Comparison of ENCODE assay signal across 18 cellular contexts in the genomic region with DNA sequence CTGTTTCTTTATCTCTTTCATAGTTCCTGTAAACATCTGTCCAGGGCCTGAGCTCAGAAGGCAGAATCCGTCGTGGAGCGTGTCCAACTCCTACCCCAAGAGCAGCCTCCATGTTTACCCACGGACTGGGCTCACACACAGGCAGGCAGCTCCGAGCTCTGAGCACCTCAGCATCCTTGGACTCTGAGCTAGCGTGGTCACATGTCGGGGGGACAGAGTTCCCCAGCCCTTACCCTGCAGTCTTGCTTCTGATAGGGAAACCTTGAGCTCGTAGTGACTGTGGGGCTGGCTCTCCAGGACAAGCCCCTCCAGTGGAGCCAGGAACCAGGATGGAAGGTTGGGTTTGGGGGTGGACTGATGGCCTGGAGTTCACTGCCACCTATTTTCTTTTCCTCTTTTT. TPM values are rescaled to one million over a fixed set of nuclear protein-coding genes. Genes with fewer than 3 reads are reported as not detected.
DNase-seq lines count a peak whose midpoint lies in the region; ATAC-seq and TF ChIP-seq lines count a peak whose summit lies in the region.
"Had no signal": no experiment of that assay in that cellular context is flagged by ENCODE, and none has a peak within 500 bp of the region (broad histone marks: within the 10 kb centered on the region; RNA-seq: fewer than 3 reads in every experiment).

No MANE protein-coding gene starts in this region.

- DNase-seq in hepatocyte (ENCODE audit: low spot score) (no peak), sigmoid colon (peak; percentile 46), islet precursor cell (no peak), NCI-H1436 (lab: John Stamatoyannopoulos, UW) (no peak)
- no peak for DNase-seq in activated naive CD8-positive, alpha-beta T cell treated with anti-CD3 and anti-CD28 coated beads, Interleukin-2, amount 50 U/mL, for 24 hours
- DNase-seq in effector CD8-positive, alpha-beta T cell (lab: John Stamatoyannopoulos, UW), result no peak
- DNase-seq: ACHN; CD4-positive, alpha-beta memory T cell; COR-L47; DMS153; DMS79 treated with DMSO at 0.1 percent for 48 hours; EL; GM23248 had no signal

- H3K27me3 ChIP-seq in BLaER1 (no peaks in the 10 kb centered on the region), hepatocyte (no peaks in the 10 kb centered on the region), sigmoid colon (no peaks in the 10 kb centered on the region)

- ATAC-seq in activated naive CD8-positive, alpha-beta T cell treated with anti-CD3 and anti-CD28 coated beads, Interleukin-2, amount 50 U/mL, for 24 hours, result no peak
- ATAC-seq: HCT116 had no signal

- no peaks in the 10 kb centered on the region for H3K9me3 ChIP-seq in BLaER1
- H3K9me3 ChIP-seq in hepatocyte (ENCODE audit: low read depth), result no peaks in the 10 kb centered on the region
- H3K9me3 ChIP-seq in sigmoid colon, result no peaks in the 10 kb centered on the region

- no peak for TF ChIP-seq EP300 in sigmoid colon (IDR thresholded peaks at IDR 0.05)

- H3K27ac ChIP-seq in BLaER1 (no peak overlapping the region), angular gyrus (ENCODE audit: low read depth, low read length) (peak overlapping the region; percentile 95), hepatocyte (peak overlapping the region; percentile 58), sigmoid colon (peak overlapping the region in 1 of 4 donors; percentile 73)
- H3K27ac ChIP-seq: C4-2B, GM23248, HL-60 had no signal

- H3K27me3 Mint-ChIP-seq in activated naive CD8-positive, alpha-beta T cell treated with anti-CD3 and anti-CD28 coated beads, Interleukin-2, amount 50 U/mL, for 24 hours, result no peaks in the 10 kb centered on the region
- H3K27me3 Mint-ChIP-seq: CD4-positive, alpha-beta memory T cell had no signal

- peak overlapping the region; percentile 34 for H3K4me2 ChIP-seq in BLaER1
- no peak overlapping the region for H3K4me2 ChIP-seq in hepatocyte

- H3K9me2 ChIP-seq in hepatocyte (replicated peaks; ENCODE audit: insufficient read depth), result no peaks in the 10 kb centered on the region

- no peak for TF ChIP-seq CTCF in hepatocyte (IDR thresholded peaks at IDR 0.05; ENCODE audit: poor library complexity)
- no peak for TF ChIP-seq CTCF in sigmoid colon (IDR thresholded peaks at IDR 0.05)

- H3K36me3 ChIP-seq in BLaER1 (no peaks in the 10 kb centered on the region), hepatocyte (replicated peaks; ENCODE audit: insufficient read depth, low read depth) (no peaks in the 10 kb centered on the region), sigmoid colon (no peaks in the 10 kb centered on the region)

- no peak overlapping the region for H2AFZ ChIP-seq in hepatocyte
- H2AFZ ChIP-seq: GM23248 had no signal

- no peaks in the 10 kb centered on the region for H3K79me2 ChIP-seq in hepatocyte

- no peak overlapping the region for H3K4me3 Mint-ChIP-seq in activated naive CD8-positive, alpha-beta T cell treated with anti-CD3 and anti-CD28 coated beads, Interleukin-2, amount 50 U/mL, for 24 hours
- H3K4me3 Mint-ChIP-seq: CD4-positive, alpha-beta memory T cell had no signal

- no peaks in the 10 kb centered on the region for H3K9me3 Mint-ChIP-seq in activated naive CD8-positive, alpha-beta T cell treated with anti-CD3 and anti-CD28 coated beads, Interleukin-2, amount 50 U/mL, for 24 hours
- H3K9me3 Mint-ChIP-seq: CD4-positive, alpha-beta memory T cell had no signal

- H3K27ac Mint-ChIP-seq in activated naive CD8-positive, alpha-beta T cell treated with anti-CD3 and anti-CD28 coated beads, Interleukin-2, amount 50 U/mL, for 24 hours, result no peak overlapping the region
- H3K27ac Mint-ChIP-seq: CD4-positive, alpha-beta memory T cell had no signal

- intact Hi-C loops in sigmoid colon (cut with DNase I), result no loop called here

- H3K4me1 ChIP-seq in BLaER1 (peaks cover 34% of the 10 kb centered on the region), hepatocyte (ENCODE audit: insufficient read depth) (peaks cover 8% of the 10 kb centered on the region), sigmoid colon (peaks cover 0 to 13% (median 11%) of the 10 kb centered on the region in 4 donors)

- H3K4me3 ChIP-seq in BLaER1, result no peak overlapping the region
- H3K4me3 ChIP-seq in hepatocyte, result no peak overlapping the region
- H3K4me3 ChIP-seq in sigmoid colon, result no peak overlapping the region
- H3K4me3 ChIP-seq: GM23248 had no signal

- H4K20me1 ChIP-seq in BLaER1, result no peaks in the 10 kb centered on the region
- no peaks in the 10 kb centered on the region for H4K20me1 ChIP-seq in hepatocyte (ENCODE audit: insufficient read depth, poor library complexity, severe bottlenecking)

- no peak overlapping the region for H3K9ac ChIP-seq in BLaER1
- H3K9ac ChIP-seq: GM23248 had no signal

- no peak for TF ChIP-seq POLR2A in sigmoid colon (IDR thresholded peaks at IDR 0.05)

- no peaks in the 10 kb centered on the region for H3K36me3 Mint-ChIP-seq in activated naive CD8-positive, alpha-beta T cell treated with anti-CD3 and anti-CD28 coated beads, Interleukin-2, amount 50 U/mL, for 24 hours (ENCODE audit: low read depth)
- H3K36me3 Mint-ChIP-seq: CD4-positive, alpha-beta memory T cell had no signal

- peaks cover 13% of the 10 kb centered on the region for H3K4me1 Mint-ChIP-seq in activated naive CD8-positive, alpha-beta T cell treated with anti-CD3 and anti-CD28 coated beads, Interleukin-2, amount 50 U/mL, for 24 hours

- WGBS in hepatocyte (ENCODE audit: low lambda C conversion rate, missing lambda C conversion rate), result 83% methylated on average over 8 of the region's 8 CpGs
- 86 to 90% methylated on average over 8 of the region's 8 CpGs for WGBS in sigmoid colon, 2 donors

RNA-seq across cellular contexts. Expression of a gene that starts 15.1 kb away (rescaled TPM):
- 25.6 and 36.5 TPM in 2 replicates for total RNA-seq in hepatocyte
- polyA plus RNA-seq in hepatocyte, result 24.4 and 24.7 TPM in 2 replicates
- 10 to 100 TPM; 16.1 to 24.2 (median 17.9) TPM for total RNA-seq in sigmoid colon
- 1 to 10 TPM; 2.8 to 9.7 (median 8.4) TPM for polyA plus RNA-seq in sigmoid colon
